8 cellular contexts compared by ENCODE assay signal in the genomic region with DNA sequence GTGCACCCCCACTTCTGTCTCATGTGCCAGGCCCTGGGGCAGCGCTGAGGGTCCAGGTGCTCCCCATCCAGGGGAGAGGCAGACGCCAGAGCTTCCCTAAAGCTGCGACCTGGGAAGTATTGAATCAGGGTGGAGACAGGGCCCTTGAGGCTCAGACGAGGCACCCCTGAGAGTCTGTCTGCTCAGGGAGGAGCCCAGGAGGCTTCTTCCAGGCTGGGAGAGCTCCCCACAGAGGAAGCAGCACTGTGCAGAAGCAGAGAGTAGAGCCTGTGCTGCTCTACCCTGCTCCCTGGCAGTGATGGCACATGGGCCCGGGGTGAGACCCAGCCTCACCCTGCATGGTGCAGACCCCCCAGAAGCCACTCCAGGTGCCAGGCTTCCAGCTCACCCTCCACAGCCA.
DNase-seq lines count a peak whose midpoint lies in the region; ATAC-seq and TF ChIP-seq lines count a peak whose summit lies in the region.
"Not testable (repeated sequence)": the region's sequence is repeated elsewhere in the genome, so short reads cannot be mapped to it uniquely, and the experiment has no call there.

No MANE protein-coding gene starts in this region.

- ATAC-seq in PC-3 (0 out of 2 replicates have a peak, but pooled peaks have one; percentile 31), gastroesophageal sphincter (peak; percentile 20), aorta (ENCODE audit: low FRiP score) (peak; percentile 36)
- ATAC-seq in stimulated activated naive CD8-positive, alpha-beta T cell treated with anti-CD3 and anti-CD28 coated beads, Interleukin-15, amount 100 ng/mL, for 72 hours: peak; percentile 27

- H3K27me3 Mint-ChIP-seq in stimulated activated naive CD8-positive, alpha-beta T cell treated with anti-CD3 and anti-CD28 coated beads, Interleukin-15, amount 100 ng/mL, for 72 hours: not testable (repeated sequence)

- H3K4me3 ChIP-seq in PC-3 (ENCODE audit: low read length); colonic mucosa; gastroesophageal sphincter; aorta (ENCODE audit: low read length in 2 of 2): not testable (repeated sequence)

- POLR2A ChIA-PET in PC-3 (lab: Charles Lee; ENCODE audit: unreplicated experiment): not testable (repeated sequence)

- H3K9me2 ChIP-seq in PC-3 (replicated peaks; ENCODE audit: low read length): not testable (repeated sequence)

- BruUV-seq in PC-3 (replicated peaks; lab: Mats Ljungman, UMichigan): not testable (repeated sequence)

- CTCF ChIA-PET in PC-3 (lab: Charles Lee): not testable (repeated sequence)

- H3K9me3 Mint-ChIP-seq in stimulated activated naive CD8-positive, alpha-beta T cell treated with anti-CD3 and anti-CD28 coated beads, Interleukin-15, amount 100 ng/mL, for 72 hours: not testable (repeated sequence)

- H3K9ac ChIP-seq in PC-3 (ENCODE audit: low read length); colonic mucosa (ENCODE audit: low read depth in 2 of 2, low read length in 2 of 2): not testable (repeated sequence)

- no CpG with 5 or more reads among the region's 5 CpGs for WGBS in gastroesophageal sphincter (ENCODE audit: low coverage in 1 of 2), 2 donors
- 83 to 92% methylated on average over 4 to 5 of the region's 5 CpGs for WGBS in aorta, 2 donors

- not testable (repeated sequence) for H4K20me1 ChIP-seq in PC-3 (ENCODE audit: low read length)

- not testable (repeated sequence) for H3K27ac ChIP-seq in PC-3 (ENCODE audit: low read length); colonic mucosa; gastroesophageal sphincter; aorta (ENCODE audit: low read depth in 1 of 2, low read length in 2 of 2)

- intact Hi-C loops in PC-3 (cut with micrococcal nuclease); colonic mucosa (cut with DNase I); posterior vena cava (cut with DNase I); aorta (cut with DNase I): not testable (repeated sequence)

- not testable (repeated sequence) for H3K4me3 Mint-ChIP-seq in stimulated activated naive CD8-positive, alpha-beta T cell treated with anti-CD3 and anti-CD28 coated beads, Interleukin-15, amount 100 ng/mL, for 72 hours

- H3K36me3 ChIP-seq in PC-3 (ENCODE audit: low read depth, low read length); colonic mucosa; gastroesophageal sphincter; aorta (ENCODE audit: control insufficient read depth in 1 of 2, insufficient read depth in 2 of 2, low read length in 1 of 2): not testable (repeated sequence)

- DNase-seq in PC-3; stimulated activated naive CD8-positive, alpha-beta T cell treated with anti-CD3 and anti-CD28 coated beads, Interleukin-15, amount 100 ng/mL, for 72 hours: not testable (repeated sequence)
- DNase-seq in colonic mucosa (peak; percentile 16), islet precursor cell (peak; percentile 41), lung microvascular endothelial cell (ENCODE audit: low read depth in 2 of 2) (peak; percentile 0), posterior vena cava (ENCODE audit: low spot score) (peak; percentile 46), aorta (peak; percentile 24 to 51)

- H3K79me2 ChIP-seq in PC-3 (ENCODE audit: low read length): not testable (repeated sequence)

- not testable (repeated sequence) for TF ChIP-seq POLR2A in gastroesophageal sphincter (IDR thresholded peaks at IDR 0.05)

- not testable (repeated sequence) for H3K4me1 Mint-ChIP-seq in stimulated activated naive CD8-positive, alpha-beta T cell treated with anti-CD3 and anti-CD28 coated beads, Interleukin-15, amount 100 ng/mL, for 72 hours

- H3F3A ChIP-seq in PC-3 (ENCODE audit: low read length, unreplicated experiment): not testable (repeated sequence)

- H3K9me3 ChIP-seq in PC-3 (ENCODE audit: low read length); colonic mucosa; gastroesophageal sphincter; aorta (ENCODE audit: control insufficient read depth, low read length): not testable (repeated sequence)

- TF ChIP-seq CTCF in PC-3 (conservative IDR thresholded peaks at IDR 0.05; ENCODE audit: low read depth, low read length); colonic mucosa (IDR thresholded peaks at IDR 0.05); gastroesophageal sphincter (IDR thresholded peaks at IDR 0.05): not testable (repeated sequence)

- not testable (repeated sequence) for H3K27me3 ChIP-seq in PC-3 (ENCODE audit: low read length); colonic mucosa; gastroesophageal sphincter; aorta (ENCODE audit: control insufficient read depth in 1 of 2, insufficient read depth in 2 of 2, low read length in 1 of 2)

- TF ChIP-seq EP300 in gastroesophageal sphincter (IDR thresholded peaks at IDR 0.05): not testable (repeated sequence)

- H3K27ac Mint-ChIP-seq in stimulated activated naive CD8-positive, alpha-beta T cell treated with anti-CD3 and anti-CD28 coated beads, Interleukin-15, amount 100 ng/mL, for 72 hours: not testable (repeated sequence)

- not testable (repeated sequence) for H2AFZ ChIP-seq in PC-3 (ENCODE audit: low read length)

- not testable (repeated sequence) for H3K4me2 ChIP-seq in PC-3 (ENCODE audit: low read length)

- not testable (repeated sequence) for H3K4me1 ChIP-seq in PC-3 (ENCODE audit: insufficient read depth, low read length); colonic mucosa; gastroesophageal sphincter; aorta (ENCODE audit: control insufficient read depth in 1 of 2, insufficient read depth in 2 of 2, low read length in 2 of 2)
